In the genomic region with DNA sequence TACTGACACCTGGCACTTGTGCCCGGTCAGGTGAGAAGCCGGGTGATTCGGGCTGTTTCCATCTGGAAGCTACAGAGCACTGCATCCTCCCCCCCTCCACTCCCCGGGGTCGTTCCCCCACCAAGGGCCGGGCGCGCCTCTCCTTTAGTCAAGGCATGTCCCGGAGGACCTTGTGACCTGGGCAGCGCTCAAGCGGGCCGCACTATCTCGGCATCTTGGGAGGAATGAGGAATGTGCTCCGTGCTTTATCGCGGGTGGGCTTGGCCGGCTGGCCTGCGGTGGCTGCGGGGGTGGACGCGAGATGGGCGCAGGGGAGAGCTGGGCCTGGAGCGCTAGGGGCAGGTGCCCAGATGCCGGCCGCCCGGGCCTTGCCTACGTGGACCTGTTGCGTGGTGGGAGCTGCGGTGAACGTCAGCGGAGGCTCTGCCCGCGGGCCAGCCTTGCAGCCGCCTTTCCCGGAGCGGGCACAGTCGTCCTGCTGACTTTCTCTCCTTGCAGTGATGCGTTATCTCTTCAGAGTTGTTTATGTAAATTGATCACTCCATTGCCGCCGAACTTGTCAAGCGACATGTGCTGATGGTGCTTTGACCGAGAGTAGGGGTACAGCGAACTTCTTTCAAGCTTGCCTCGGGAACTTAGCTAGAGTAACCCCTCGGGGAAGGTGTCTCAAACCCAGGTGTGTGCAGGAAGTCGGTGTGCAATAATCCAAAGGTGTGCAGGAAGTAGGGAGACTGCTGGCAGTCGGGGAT, we compare ENCODE assay signal across 8 cellular contexts. TPM values are rescaled to one million over a fixed set of nuclear protein-coding genes. Genes with fewer than 3 reads are reported as not detected.
A peak's percentile ranks its signal among the peaks of the same experiment; 100 is the strongest.
DNase-seq lines count a peak whose midpoint lies in the region; ATAC-seq and TF ChIP-seq lines count a peak whose summit lies in the region.

No MANE protein-coding gene starts in this region.

- H3K27ac ChIP-seq in CD8-positive, alpha-beta T cell (ENCODE audit: low read depth, low read length) = no peak overlapping the region
- H3K27ac ChIP-seq in MM.1S (ENCODE audit: low read length) = no peak overlapping the region; the same call in 1 of the 2 replicates
- H3K27ac ChIP-seq in heart left ventricle = peak overlapping the region in 9 of 12 donors; percentile 45 to 89 (median 80)
- peak overlapping the region; percentile 84 for H3K27ac ChIP-seq in trophoblast cell (ENCODE audit: low read depth, low read length)

- H3K9me3 ChIP-seq in CD8-positive, alpha-beta T cell (ENCODE audit: low read length) = no peaks in the 10 kb centered on the region
- no peaks in the 10 kb centered on the region for H3K9me3 ChIP-seq in MM.1S (replicated peaks; ENCODE audit: insufficient read depth, low read length)
- no peaks in the 10 kb centered on the region for H3K9me3 ChIP-seq in heart left ventricle
- no peaks in the 10 kb centered on the region for H3K9me3 ChIP-seq in trophoblast cell (ENCODE audit: insufficient read depth, low read depth, low read length)

- peak overlapping the region; percentile 81 for H3K18ac ChIP-seq in trophoblast cell (ENCODE audit: low read length)

- H3K9me3 Mint-ChIP-seq in CD8-positive, alpha-beta T cell = no peaks in the 10 kb centered on the region

- peaks cover 13% of the 10 kb centered on the region for H3F3A ChIP-seq in MM.1S (ENCODE audit: insufficient read depth, low read length)

- H2BK12ac ChIP-seq in trophoblast cell (ENCODE audit: low read length) = peak overlapping the region; percentile 37

- peak overlapping the region; percentile 86 for H3K4me2 ChIP-seq in MM.1S (ENCODE audit: low read depth, low read length)
- H3K4me2 ChIP-seq in trophoblast cell (ENCODE audit: low read length) = peak overlapping the region; percentile 85

- H4K20me1 ChIP-seq in MM.1S (ENCODE audit: insufficient read depth, low read length) = no peaks in the 10 kb centered on the region

- no peaks in the 10 kb centered on the region for H3K36me3 ChIP-seq in CD8-positive, alpha-beta T cell (ENCODE audit: insufficient read depth, low read length)
- H3K36me3 ChIP-seq in MM.1S (replicated peaks; ENCODE audit: insufficient read depth, low read length) (no peaks in the 10 kb centered on the region), heart left ventricle (no peaks in the 10 kb centered on the region), trophoblast cell (ENCODE audit: control insufficient read depth in 1 of 2, insufficient read depth in 2 of 2, low read length in 2 of 2) (no peaks in the 10 kb centered on the region)

- no peak for TF ChIP-seq POLR2A in heart left ventricle (IDR thresholded peaks at IDR 0.05)

- peaks cover 10% of the 10 kb centered on the region for H3K36me3 Mint-ChIP-seq in CD8-positive, alpha-beta T cell

- H4K91ac ChIP-seq in trophoblast cell (ENCODE audit: low read depth, low read length) = peak overlapping the region; percentile 73

- peaks cover 27% of the 10 kb centered on the region for H3K4me1 Mint-ChIP-seq in CD8-positive, alpha-beta T cell (ENCODE audit: low read depth)

- no peak overlapping the region for H4K12ac ChIP-seq in trophoblast cell (ENCODE audit: low read depth, low read length)

- H3K79me1 ChIP-seq in trophoblast cell (ENCODE audit: low read length) = peaks cover 30% of the 10 kb centered on the region

- peak overlapping the region; percentile 75 for H2AFZ ChIP-seq in MM.1S (ENCODE audit: low read length)
- peak overlapping the region; percentile 14 for H2AFZ ChIP-seq in trophoblast cell (ENCODE audit: insufficient read depth, low read length, poor library complexity)

- WGBS in heart left ventricle, 4 donors = 10 to 17% (median 14%) methylated on average over 29 to 47 of the region's 47 CpGs
- WGBS in trophoblast cell (ENCODE audit: extremely low coverage, insufficient coverage, insufficient read length) = no CpG with 5 or more reads among the region's 47 CpGs

- H3K4me3 ChIP-seq in CD8-positive, alpha-beta T cell (ENCODE audit: low read depth, low read length) = peak overlapping the region; percentile 88
- H3K4me3 ChIP-seq in MM.1S (ENCODE audit: low read length) = peak overlapping the region; percentile 87
- peak overlapping the region; percentile 65 to 96 (median 85) for H3K4me3 ChIP-seq in heart left ventricle
- peak overlapping the region; percentile 92 for H3K4me3 ChIP-seq in trophoblast cell (ENCODE audit: low read depth, low read length)

- ATAC-seq in CD8-positive, alpha-beta T cell = no peak
- peak; percentile 8 to 49 (median 32) for ATAC-seq in heart left ventricle
- ATAC-seq in GM18511 (IDR thresholded peaks at IDR 0.05; ENCODE audit: unreplicated experiment) = no peak

- peak overlapping the region; percentile 31 for H2AK5ac ChIP-seq in trophoblast cell (ENCODE audit: low read length)

- POLR2A ChIA-PET in CD8-positive, alpha-beta T cell (lab: Charles Lee) = interaction anchor here (1.1 to 1.4 kb wide), 3 partner anchors 10 to 801 kb away, joined by 3 to 4 read pairs (median 3); a partner anchor contains a TSS

- H3K27me3 ChIP-seq in CD8-positive, alpha-beta T cell (ENCODE audit: insufficient read depth, low read length) = no peaks in the 10 kb centered on the region
- H3K27me3 ChIP-seq in MM.1S (replicated peaks; ENCODE audit: insufficient read depth, low read length) (no peaks in the 10 kb centered on the region), heart left ventricle (peaks cover 0 to under 1% (median 0%) of the 10 kb centered on the region in 9 donors), trophoblast cell (ENCODE audit: insufficient read depth, low read length) (no peaks in the 10 kb centered on the region)

- peak overlapping the region; percentile 96 for H3K4me3 Mint-ChIP-seq in CD8-positive, alpha-beta T cell

- no peak for TF ChIP-seq CTCF in CD8-positive, alpha-beta T cell (IDR thresholded peaks at IDR 0.05)
- no peak for TF ChIP-seq CTCF in MM.1S (IDR thresholded peaks at IDR 0.05; ENCODE audit: low read length)
- no peak for TF ChIP-seq CTCF in heart left ventricle (IDR thresholded peaks at IDR 0.05)

- peak overlapping the region; percentile 90 for H3K4ac ChIP-seq in trophoblast cell (ENCODE audit: low read depth, low read length)

- H3K27me3 Mint-ChIP-seq in CD8-positive, alpha-beta T cell (ENCODE audit: low read depth) = peaks cover 13% of the 10 kb centered on the region

- H3K9ac ChIP-seq in MM.1S (ENCODE audit: low read length) = peak overlapping the region; percentile 75
- peak overlapping the region; percentile 90 for H3K9ac ChIP-seq in trophoblast cell (ENCODE audit: low read length)

- DNase-seq in CD8-positive, alpha-beta T cell = peak in 2 of 7 experiments; percentile 12 to 50
- DNase-seq in MM.1S = peak; percentile 36
- DNase-seq in activated naive CD4-positive, alpha-beta T cell treated with anti-CD3 and anti-CD28 coated beads, Interleukin-2, amount 50 U/mL, for 16 hours = peak; percentile 14
- peak in 4 of 5 donors; percentile 35 to 76 (median 53) for DNase-seq in heart left ventricle
- peak; percentile 72 to 78 for DNase-seq in trophoblast cell
- no peak for DNase-seq in NOMO-1 treated with dmso at 0.1 percent for 144 hours (lab: John Stamatoyannopoulos, UW; ENCODE audit: unreplicated experiment)
- DNase-seq in NCI-H1694 (lab: John Stamatoyannopoulos, UW) = no peak

- H3K9me2 ChIP-seq in MM.1S (replicated peaks; ENCODE audit: insufficient read depth, low read length) = no peaks in the 10 kb centered on the region

- intact Hi-C loops in CD8-positive, alpha-beta T cell (cut with DNase I, micrococcal nuclease) = loop anchor here (2.0 to 10.0 kb wide), 6 partner anchors 67 to 1434 kb away; a partner anchor contains a TSS
- intact Hi-C loops in heart left ventricle (cut with DNase I) = loop anchor here in 5 of 10 donors (2.0 to 10.0 kb wide), 5 partner anchors 41 to 251 kb away; a partner anchor contains a TSS

- peak overlapping the region; percentile 50 for H3K27ac Mint-ChIP-seq in CD8-positive, alpha-beta T cell

- CTCF ChIA-PET in CD8-positive, alpha-beta T cell (lab: Charles Lee) = interaction anchor here (0.8 kb wide), 1 partner anchor 70 kb away, joined by 3 read pairs; no protein-coding TSS in a partner anchor

- no peak overlapping the region for H3K23ac ChIP-seq in trophoblast cell (ENCODE audit: low read length)

- H3K79me2 ChIP-seq in MM.1S (ENCODE audit: low read length) = peaks cover 60% of the 10 kb centered on the region
- H3K79me2 ChIP-seq in trophoblast cell (ENCODE audit: control insufficient read depth, insufficient read depth, low read length, poor library complexity) = peaks cover 31% of the 10 kb centered on the region

- peak overlapping the region; percentile 69 for H3K14ac ChIP-seq in trophoblast cell (ENCODE audit: low read length)

- peaks cover 13% of the 10 kb centered on the region for H3K4me1 ChIP-seq in CD8-positive, alpha-beta T cell (ENCODE audit: insufficient read depth, low read length)
- H3K4me1 ChIP-seq in MM.1S (ENCODE audit: low read length) (peaks cover 4% of the 10 kb centered on the region; the same call in 1 of the 2 replicates), heart left ventricle (peaks cover 0 to 24% (median 11%) of the 10 kb centered on the region in 12 donors), trophoblast cell (ENCODE audit: control insufficient read depth in 1 of 2, insufficient read depth in 2 of 2, low read length in 2 of 2) (peaks cover 0 to 9% of the 10 kb centered on the region in 2 experiments)

- peak overlapping the region; percentile 80 for H2BK5ac ChIP-seq in trophoblast cell (ENCODE audit: low read depth, low read length, poor library complexity)

- peak overlapping the region; percentile 48 for H4K8ac ChIP-seq in trophoblast cell (ENCODE audit: low read depth, low read length)

- H2BK120ac ChIP-seq in trophoblast cell (ENCODE audit: insufficient read depth, low read length, poor library complexity) = peak overlapping the region; percentile 41

RNA-seq across cellular contexts. Expression of a gene that starts 1.1 kb away (rescaled TPM):
- total RNA-seq in CD8-positive, alpha-beta T cell = under 1 TPM; 0.47 to 0.87 TPM
- 10 to 100 TPM in 1 of 9 donors, 1 to 10 TPM in 8; 1.2 to 11.2 (median 3.6) TPM for total RNA-seq in heart left ventricle
- polyA plus RNA-seq in heart left ventricle = 1 to 10 TPM; 2.0 to 2.5 TPM
- 43.6 and 44.5 TPM in 2 replicates for polyA plus RNA-seq in trophoblast cell (2013)

Comparison
In these comparisons a context has a peak if more than half of its experiments do, and no peak if none do; other contexts are left out.
1. ATAC-seq: peak in heart left ventricle (4 of 4); none in CD8-positive, alpha-beta T cell (single experiment) and GM18511 (single experiment).
2. DNase-seq: peak in MM.1S (single experiment), activated naive CD4-positive, alpha-beta T cell treated with anti-CD3 and anti-CD28 coated beads, Interleukin-2, amount 50 U/mL, for 16 hours (single experiment), heart left ventricle (4 of 5) and trophoblast cell (2 of 2); none in NOMO-1 treated with dmso at 0.1 percent for 144 hours (single experiment) and NCI-H1694 (single experiment).
3. H3K27ac ChIP-seq: peak in heart left ventricle (9 of 12) and trophoblast cell (single experiment); none in CD8-positive, alpha-beta T cell (single experiment) and MM.1S (single experiment).
4. Peak in every context shown above with its lines, with median percentiles within 50 percentile points of each other: H3K4me3 ChIP-seq.